9 cellular contexts compared by ENCODE assay signal in the genomic region with DNA sequence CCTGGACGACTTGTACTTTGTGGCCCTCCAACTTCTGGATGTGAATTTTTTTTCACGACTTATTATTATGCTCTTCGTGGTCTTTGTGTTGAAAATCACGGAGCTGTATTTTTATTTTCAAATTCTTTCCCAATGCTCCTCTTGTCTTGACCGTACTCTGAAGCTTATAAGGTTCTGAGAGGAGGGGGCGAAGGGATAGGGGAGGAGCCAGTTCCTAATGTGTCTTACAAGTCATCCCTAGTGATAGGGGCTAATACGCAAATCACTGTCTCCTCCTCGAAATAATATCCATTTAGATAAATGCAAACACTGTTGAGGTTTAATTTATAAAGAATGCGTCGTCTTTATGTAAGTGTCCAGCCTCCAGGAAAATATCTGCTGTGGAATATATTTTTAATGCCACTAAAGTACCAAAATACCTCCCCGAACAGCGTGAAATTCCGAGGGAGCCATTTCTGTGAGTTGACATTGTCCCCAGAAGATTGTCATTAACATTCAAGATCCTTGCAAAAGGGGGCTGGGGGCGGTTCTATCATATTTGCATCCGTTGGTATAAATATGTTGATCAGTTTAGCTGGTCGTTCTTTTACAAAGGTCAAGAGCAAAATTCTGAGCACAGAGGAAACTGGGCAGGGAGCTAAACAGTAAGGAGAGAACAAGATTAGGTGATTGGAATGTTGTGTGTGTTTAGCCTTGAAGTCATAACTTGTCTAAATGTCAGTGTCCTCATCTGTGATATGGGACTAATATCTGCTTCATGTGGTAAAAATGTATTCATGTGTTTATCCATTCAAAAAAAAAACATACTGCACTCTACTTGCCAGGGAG. TPM values are rescaled to one million over a fixed set of nuclear protein-coding genes. Genes with fewer than 3 reads are reported as not detected.
DNase-seq lines count a peak whose midpoint lies in the region; ATAC-seq, FAIRE-seq and TF ChIP-seq lines count a peak whose summit lies in the region.
"Had no signal": no experiment of that assay in that cellular context is flagged by ENCODE, and none has a peak within 500 bp of the region (broad histone marks: within the 10 kb centered on the region; RNA-seq: fewer than 3 reads in every experiment).

No MANE protein-coding gene starts in this region.

- no peak for FAIRE-seq in RCC 7860 (lab: Jason Lieb, UNC)

- H3K27ac ChIP-seq in left lung = peak overlapping the region; percentile 79 to 90
- H3K27ac ChIP-seq in thoracic aorta = peak overlapping the region; percentile 91 to 95

- no peaks in the 10 kb centered on the region for H3K36me3 ChIP-seq in left lung
- no peaks in the 10 kb centered on the region for H3K36me3 ChIP-seq in thoracic aorta

- TF ChIP-seq CTCF in left lung (IDR thresholded peaks at IDR 0.05) (no peak), thoracic aorta (IDR thresholded peaks at IDR 0.05) (no peak)

- peak overlapping the region; percentile 63 to 76 for H3K4me3 ChIP-seq in left lung
- H3K4me3 ChIP-seq in thoracic aorta = peak overlapping the region; percentile 80

- peaks cover 42% of the 10 kb centered on the region for H3K27me3 Mint-ChIP-seq in T-helper 2 cell treated with Interferon-gamma antibody and Interleukin-4, amounts not matched to agents 5 μg/mL and 100 μg/mL, for 36 hours (ENCODE audit: low read depth)

- H3K27me3 ChIP-seq in left lung = peaks cover 0 to 64% of the 10 kb centered on the region in 2 donors
- H3K27me3 ChIP-seq in thoracic aorta (replicated peaks; ENCODE audit: insufficient read depth) = no peaks in the 10 kb centered on the region

- peaks cover 0 to 15% of the 10 kb centered on the region in 2 donors for H3K4me1 ChIP-seq in left lung
- H3K4me1 ChIP-seq in thoracic aorta (ENCODE audit: control insufficient read depth in 1 of 2, low read depth in 2 of 2) = peaks cover 3 to 14% of the 10 kb centered on the region in 2 donors

- H3K4me3 Mint-ChIP-seq in T-helper 2 cell treated with Interferon-gamma antibody and Interleukin-4, amounts not matched to agents 5 μg/mL and 100 μg/mL, for 36 hours = peak overlapping the region; percentile 52
- H3K4me3 Mint-ChIP-seq: dendritic cell treated with granulocyte-macrophage colony-stimulating factor and Interleukin-4, amounts not matched to agents 40 ng/mL and 50 ng/mL, for 4 days had no signal

- ATAC-seq in left lung = no peak
- no peak for ATAC-seq in thoracic aorta (ENCODE audit: insufficient number of reproducible peaks, low FRiP score, low read depth)
- ATAC-seq in GM18502 (IDR thresholded peaks at IDR 0.05; ENCODE audit: poor library complexity, unreplicated experiment) = no peak

- H3K36me3 Mint-ChIP-seq in T-helper 2 cell treated with Interferon-gamma antibody and Interleukin-4, amounts not matched to agents 5 μg/mL and 100 μg/mL, for 36 hours (ENCODE audit: low read depth) = no peaks in the 10 kb centered on the region

- no peaks in the 10 kb centered on the region for H3K9me3 ChIP-seq in left lung
- H3K9me3 ChIP-seq in thoracic aorta = no peaks in the 10 kb centered on the region

- peak overlapping the region; percentile 27 for H3K27ac Mint-ChIP-seq in T-helper 2 cell treated with Interferon-gamma antibody and Interleukin-4, amounts not matched to agents 5 μg/mL and 100 μg/mL, for 36 hours
- H3K27ac Mint-ChIP-seq: dendritic cell treated with granulocyte-macrophage colony-stimulating factor and Interleukin-4, amounts not matched to agents 40 ng/mL and 50 ng/mL, for 4 days had no signal

- no peak for DNase-seq in T-helper 2 cell treated with Interferon-gamma antibody and Interleukin-4, amounts not matched to agents 5 μg/mL and 100 μg/mL, for 36 hours (ENCODE audit: low spot score)
- DNase-seq in T-helper 2 cell = no peak
- DNase-seq in astrocyte of the hippocampus (ENCODE audit: low read depth, low spot score) = peak; percentile 28
- DNase-seq in left lung = no peak
- DNase-seq in thoracic aorta (ENCODE audit: low spot score) = no peak
- no peak for DNase-seq in AML-193 (lab: John Stamatoyannopoulos, UW)
- no peak for DNase-seq in RCC 7860 (ENCODE audit: low spot score)

- H3K9me3 Mint-ChIP-seq in T-helper 2 cell treated with Interferon-gamma antibody and Interleukin-4, amounts not matched to agents 5 μg/mL and 100 μg/mL, for 36 hours = no peaks in the 10 kb centered on the region
- H3K9me3 Mint-ChIP-seq: dendritic cell treated with granulocyte-macrophage colony-stimulating factor and Interleukin-4, amounts not matched to agents 40 ng/mL and 50 ng/mL, for 4 days had no signal

- intact Hi-C loops in left lung (cut with DNase I) = loop anchor here in 1 of 2 donors (10.0 kb wide), 1 partner anchor 207 kb away; no protein-coding TSS in a partner anchor

- H3K4me1 Mint-ChIP-seq in T-helper 2 cell treated with Interferon-gamma antibody and Interleukin-4, amounts not matched to agents 5 μg/mL and 100 μg/mL, for 36 hours (ENCODE audit: low read depth) = no peaks in the 10 kb centered on the region

RNA-seq across cellular contexts. Expression of a gene that starts 3.7 kb away (rescaled TPM):
- total RNA-seq in left lung (100 to 1,000 TPM in 1 of 2 donors, 10 to 100 TPM in 1; 70.3 to 131 TPM), thoracic aorta (100 to 1,000 TPM; 106 to 117 TPM)
